In the genomic region with DNA sequence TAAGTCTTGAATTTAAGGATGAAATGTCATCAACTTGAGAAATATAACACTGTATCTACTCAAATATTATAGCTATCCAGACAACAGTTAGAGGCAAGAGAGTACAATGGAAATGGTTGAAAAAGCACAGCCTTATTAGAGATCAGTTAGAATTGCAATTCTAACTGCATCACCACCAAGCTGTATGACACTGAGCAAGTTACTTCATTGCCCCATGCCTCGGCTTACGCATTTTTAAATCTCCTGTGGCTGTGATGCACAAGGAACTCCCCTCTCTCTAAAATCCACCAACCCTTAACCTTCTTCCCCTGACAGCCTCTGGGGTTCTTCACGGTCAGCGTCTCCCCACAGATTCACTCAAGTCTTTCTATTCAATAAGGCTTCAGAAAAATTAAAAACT, we compare ENCODE assay signal across 12 cellular contexts.
A peak's percentile ranks its signal among the peaks of the same experiment; 100 is the strongest.
DNase-seq lines count a peak whose midpoint lies in the region; ATAC-seq and TF ChIP-seq lines count a peak whose summit lies in the region.
"Had no signal": no experiment of that assay in that cellular context is flagged by ENCODE, and none has a peak within 500 bp of the region (broad histone marks: within the 10 kb centered on the region; RNA-seq: fewer than 3 reads in every experiment).

No MANE protein-coding gene starts in this region.

- H3K27me3 Mint-ChIP-seq in HFFc6 (ENCODE audit: insufficient read depth): no peaks in the 10 kb centered on the region
- no peaks in the 10 kb centered on the region for H3K27me3 Mint-ChIP-seq in stimulated activated memory B cell treated with anti-CD40 and anti-IgM and Interleukin-4, amounts not matched to agents 10 μg/mL and 1 μg/mL and 100 μg/mL, for 72 hours
- H3K27me3 Mint-ChIP-seq: activated naive CD8-positive, alpha-beta T cell had no signal

- peaks cover 5% of the 10 kb centered on the region; the same call in 1 of the 2 replicates for H3K36me3 Mint-ChIP-seq in HFFc6 (ENCODE audit: low read depth)
- peaks cover 16% of the 10 kb centered on the region for H3K36me3 Mint-ChIP-seq in stimulated activated memory B cell treated with anti-CD40 and anti-IgM and Interleukin-4, amounts not matched to agents 10 μg/mL and 1 μg/mL and 100 μg/mL, for 72 hours

- peak overlapping the region; percentile 7 for H3K27ac Mint-ChIP-seq in HFFc6
- peak overlapping the region; percentile 11 for H3K27ac Mint-ChIP-seq in stimulated activated memory B cell treated with anti-CD40 and anti-IgM and Interleukin-4, amounts not matched to agents 10 μg/mL and 1 μg/mL and 100 μg/mL, for 72 hours
- H3K27ac Mint-ChIP-seq: activated naive CD8-positive, alpha-beta T cell had no signal

- H3K27ac ChIP-seq in caudate nucleus (ENCODE audit: low read depth, low read length) (peak overlapping the region; percentile 39), mesodermal cell (ENCODE audit: low read depth, low read length, severe bottlenecking) (peak overlapping the region; percentile 51)

- ATAC-seq in stimulated activated memory B cell treated with anti-CD40 and anti-IgM and Interleukin-4, amounts not matched to agents 10 μg/mL and 1 μg/mL and 100 μg/mL, for 72 hours: no peak
- no peak for ATAC-seq in GM21381 (IDR thresholded peaks at IDR 0.05; ENCODE audit: unreplicated experiment)

- H3K4me1 ChIP-seq in mesodermal cell (ENCODE audit: control insufficient read depth, insufficient read depth, low read length, poor library complexity, severe bottlenecking): peaks cover 19% of the 10 kb centered on the region

- no peak overlapping the region for H3K4me3 ChIP-seq in mesodermal cell (ENCODE audit: extremely low read depth, insufficient read depth, low read length, poor library complexity, severe bottlenecking)

- TF ChIP-seq CTCF in HFFc6 (IDR thresholded peaks at IDR 0.05): no peak

- H3K9me3 ChIP-seq in mesodermal cell (ENCODE audit: control insufficient read depth, low read length): no peaks in the 10 kb centered on the region

- H3K36me3 ChIP-seq in mesodermal cell (ENCODE audit: control insufficient read depth, insufficient read depth, low read length): no peaks in the 10 kb centered on the region

- H3K4me1 Mint-ChIP-seq in HFFc6 (ENCODE audit: low read depth): peaks cover 87% of the 10 kb centered on the region
- H3K4me1 Mint-ChIP-seq in stimulated activated memory B cell treated with anti-CD40 and anti-IgM and Interleukin-4, amounts not matched to agents 10 μg/mL and 1 μg/mL and 100 μg/mL, for 72 hours: peaks cover 76% of the 10 kb centered on the region

- 68 to 71% methylated on average over 2 of the region's 4 CpGs for WGBS in mesodermal cell (ENCODE audit: insufficient coverage in 2 of 2), 2 experiments

- DNase-seq in HFFc6 (no peak), caudate nucleus (lab: John Stamatoyannopoulos, UW) (no peak), NCI-H524 treated with DMSO at 0.1 percent for 48 hours (lab: John Stamatoyannopoulos, UW) (no peak)
- no peak for DNase-seq in activated effector memory CD4-positive, alpha-beta T cell treated with anti-CD3 and anti-CD28 coated beads, Interleukin-2, amount 50 U/mL, for 16 hours
- DNase-seq: activated CD4-positive, alpha-beta T cell treated with anti-CD3 and anti-CD28 coated beads, Interleukin-2, amount 50 U/mL, for 1 hour; NCI-H1436 treated with DMSO at 0.1 percent for 48 hours; posterior cingulate gyrus had no signal

- H3K4me3 Mint-ChIP-seq in HFFc6: peak overlapping the region; percentile 36
- no peak overlapping the region for H3K4me3 Mint-ChIP-seq in stimulated activated memory B cell treated with anti-CD40 and anti-IgM and Interleukin-4, amounts not matched to agents 10 μg/mL and 1 μg/mL and 100 μg/mL, for 72 hours
- H3K4me3 Mint-ChIP-seq: activated naive CD8-positive, alpha-beta T cell; CD14-positive monocyte had no signal

- no peaks in the 10 kb centered on the region for H3K9me3 Mint-ChIP-seq in HFFc6
- H3K9me3 Mint-ChIP-seq in stimulated activated memory B cell treated with anti-CD40 and anti-IgM and Interleukin-4, amounts not matched to agents 10 μg/mL and 1 μg/mL and 100 μg/mL, for 72 hours: no peaks in the 10 kb centered on the region
- H3K9me3 Mint-ChIP-seq: CD14-positive monocyte had no signal
